Comparison of ENCODE assay signal across 8 cellular contexts in the genomic region with DNA sequence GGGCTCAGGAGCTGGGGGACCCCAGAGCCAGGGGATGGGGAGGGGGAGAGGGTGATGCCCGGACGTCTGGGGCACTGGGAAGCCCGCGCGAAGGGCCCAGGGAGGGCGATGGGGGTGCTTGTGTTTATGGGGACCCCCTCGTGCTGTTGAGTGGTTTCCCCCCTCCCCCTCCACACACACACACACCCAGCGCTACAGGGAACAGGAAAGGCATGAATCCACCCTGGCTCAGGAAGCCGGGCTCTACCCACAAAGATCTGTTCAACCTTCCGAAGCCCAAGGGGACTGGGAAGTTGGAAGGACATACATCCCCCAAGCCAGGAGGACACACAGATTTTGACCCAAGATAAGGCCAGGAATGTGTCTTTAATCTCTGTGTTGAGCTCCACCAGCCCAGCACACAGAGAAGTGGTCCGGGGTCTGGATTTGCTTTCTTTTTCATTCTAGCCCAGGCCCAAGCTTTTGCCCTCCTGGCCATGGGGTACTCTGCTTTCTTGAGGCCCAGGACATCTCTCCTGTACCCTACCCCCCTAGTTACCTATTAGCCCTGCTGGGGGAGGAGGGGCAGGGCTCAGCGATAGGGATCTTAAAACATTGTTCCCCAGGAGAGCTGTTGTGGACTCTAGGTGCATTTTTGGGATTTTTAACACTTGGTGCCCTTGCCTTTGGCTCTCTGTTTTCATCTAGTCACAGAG. TPM values are rescaled to one million over a fixed set of nuclear protein-coding genes. Genes with fewer than 3 reads are reported as not detected.
DNase-seq lines count a peak whose midpoint lies in the region; ATAC-seq, FAIRE-seq and TF ChIP-seq lines count a peak whose summit lies in the region.

No MANE protein-coding gene starts in this region.

- WGBS in A549 (ENCODE audit: missing lambda C conversion rate): 9% methylated on average over 10 of the region's 12 CpGs
- 7 to 15% methylated on average over 5 to 11 of the region's 12 CpGs for WGBS in GM23248 (ENCODE audit: low coverage in 1 of 2, low lambda C conversion rate in 2 of 2, missing lambda C conversion rate in 2 of 2), 2 experiments
- 0 to 7% methylated on average over 1 to 5 of the region's 12 CpGs for WGBS in gastroesophageal sphincter (ENCODE audit: low coverage in 1 of 2), 2 donors

- peaks cover 44% of the 10 kb centered on the region for H3K79me2 ChIP-seq in GM23248 (ENCODE audit: insufficient read depth)

- peaks cover 62% of the 10 kb centered on the region for H3K4me1 Mint-ChIP-seq in activated CD4-positive, alpha-beta memory T cell treated with anti-CD3 and anti-CD28 coated beads, Interleukin-2, amount 10 ng/mL, durations not matched to agents 7 days and 5 days

- ATAC-seq in A549: peak in 1 of 2 experiments; percentile 1; a peak in 1 of 6 replicates
- no peak for ATAC-seq in gastroesophageal sphincter
- ATAC-seq in gastrocnemius medialis: no peak
- no peak for ATAC-seq in GM19324 (IDR thresholded peaks at IDR 0.05; ENCODE audit: low FRiP score, unreplicated experiment)

- H3K9ac ChIP-seq in GM23248: peak overlapping the region; percentile 98

- no peaks in the 10 kb centered on the region for H4K20me1 ChIP-seq in GM23248 (ENCODE audit: insufficient read depth)

- H3K4me3 ChIP-seq in A549: peak overlapping the region; percentile 99
- peak overlapping the region; percentile 88 for H3K4me3 ChIP-seq in GM23248
- peak overlapping the region; percentile 98 for H3K4me3 ChIP-seq in gastroesophageal sphincter
- H3K4me3 ChIP-seq in gastrocnemius medialis: peak overlapping the region; percentile 66 to 89 (median 80)

- no peak for TF ChIP-seq EP300 in A549 (IDR thresholded peaks at IDR 0.05)
- TF ChIP-seq EP300 in gastroesophageal sphincter (IDR thresholded peaks at IDR 0.05): no peak

- no peaks in the 10 kb centered on the region for H3K9me2 ChIP-seq in GM23248 (ENCODE audit: insufficient read depth)

- TF ChIP-seq RAD21 in A549 (conservative IDR thresholded peaks at IDR 0.05 in 1 of 2, IDR thresholded peaks at IDR 0.05 in 1 of 2): no peak

- in situ Hi-C loops in GM23248 (cut with MboI): no loop called here
- in situ Hi-C loops in gastrocnemius medialis (cut with MboI; ENCODE audit: low sequenced_read_pairs in 4 of 4): no loop called here

- H3K36me3 ChIP-seq in GM23248 (ENCODE audit: low read depth) (no peaks in the 10 kb centered on the region), gastroesophageal sphincter (peaks cover 0 to 25% of the 10 kb centered on the region in 2 donors), gastrocnemius medialis (no peaks in the 10 kb centered on the region)

- peaks cover 57% of the 10 kb centered on the region for H3K36me3 Mint-ChIP-seq in activated CD4-positive, alpha-beta memory T cell treated with anti-CD3 and anti-CD28 coated beads, Interleukin-2, amount 10 ng/mL, durations not matched to agents 7 days and 5 days (ENCODE audit: low read depth)

- no peak for TF ChIP-seq POLR2A in A549 (IDR thresholded peaks at IDR 0.05; ENCODE audit: low read length)
- no peak for TF ChIP-seq POLR2A in gastroesophageal sphincter (IDR thresholded peaks at IDR 0.05)
- TF ChIP-seq POLR2A in gastrocnemius medialis (IDR thresholded peaks at IDR 0.05): peak in 1 of 2 donors; percentile 10

- intact Hi-C loops in gastrocnemius medialis (cut with DNase I; ENCODE audit: low total_unique reads): loop anchor here (5.0 to 10.0 kb wide), 3 partner anchors 69 to 482 kb away; a partner anchor contains a TSS

- H3K9me3 ChIP-seq in A549 (no peaks in the 10 kb centered on the region), GM23248 (ENCODE audit: low read depth) (no peaks in the 10 kb centered on the region), gastroesophageal sphincter (no peaks in the 10 kb centered on the region), gastrocnemius medialis (no peaks in the 10 kb centered on the region)

- no peaks in the 10 kb centered on the region for H3K9me3 Mint-ChIP-seq in activated CD4-positive, alpha-beta memory T cell treated with anti-CD3 and anti-CD28 coated beads, Interleukin-2, amount 10 ng/mL, durations not matched to agents 7 days and 5 days

- peak overlapping the region; percentile 96 for H3K4me3 Mint-ChIP-seq in activated CD4-positive, alpha-beta memory T cell treated with anti-CD3 and anti-CD28 coated beads, Interleukin-2, amount 10 ng/mL, durations not matched to agents 7 days and 5 days

- DNase-seq in A549 (ENCODE audit: low read depth in 1 of 2, low spot score in 1 of 2) (peak in 1 of 2 experiments; percentile 52), GM23248 (peak; percentile 60), gastrocnemius medialis (no peak), NOMO-1 treated with dmso at 0.1 percent for 144 hours (lab: John Stamatoyannopoulos, UW; ENCODE audit: unreplicated experiment) (no peak), NCI-H2227 treated with DMSO at 0.1 percent for 48 hours (lab: John Stamatoyannopoulos, UW) (no peak)
- DNase-seq in activated CD4-positive, alpha-beta memory T cell treated with anti-CD3 and anti-CD28 coated beads, Interleukin-2, amount 10 ng/mL, durations not matched to agents 7 days and 5 days: peak; percentile 52

- CTCF ChIA-PET in A549 (lab: Yijun Ruan, JAX): interaction anchor here (0.5 to 19.6 kb wide), 14 partner anchors 9 to 328 kb away, joined by 3 to 755 read pairs (median 4); a partner anchor contains a TSS
- CTCF ChIA-PET in activated CD4-positive, alpha-beta memory T cell treated with anti-CD3 and anti-CD28 coated beads, Interleukin-2, amount 10 ng/mL, durations not matched to agents 7 days and 5 days (lab: Charles Lee): interaction anchor here (0.6 to 4.4 kb wide), 11 partner anchors 10 to 163 kb away, joined by 3 to 32 read pairs (median 4); a partner anchor contains a TSS

- H3K4me2 ChIP-seq in A549 (peak overlapping the region; percentile 93), GM23248 (ENCODE audit: unreplicated experiment) (peak overlapping the region; percentile 97)

- TF ChIP-seq CTCF in A549 (IDR thresholded peaks at IDR 0.05): no peak
- no peak for TF ChIP-seq CTCF in gastroesophageal sphincter (IDR thresholded peaks at IDR 0.05)
- TF ChIP-seq CTCF in gastrocnemius medialis (IDR thresholded peaks at IDR 0.05 in 4 of 5, conservative IDR thresholded peaks at IDR 0.05 in 1 of 5): no peak

- peaks cover 25% of the 10 kb centered on the region for H3K4me1 ChIP-seq in A549
- peaks cover 22% of the 10 kb centered on the region for H3K4me1 ChIP-seq in GM23248 (ENCODE audit: insufficient read depth)
- peaks cover 0 to 79% (median 34%) of the 10 kb centered on the region in 3 donors for H3K4me1 ChIP-seq in gastroesophageal sphincter
- peaks cover 67 to 68% of the 10 kb centered on the region in 2 donors for H3K4me1 ChIP-seq in gastrocnemius medialis

- H3K27me3 ChIP-seq in GM23248 (replicated peaks; ENCODE audit: insufficient read depth) (no peaks in the 10 kb centered on the region), gastroesophageal sphincter (no peaks in the 10 kb centered on the region), gastrocnemius medialis (no peaks in the 10 kb centered on the region)

- peak overlapping the region; percentile 98 for H3K27ac Mint-ChIP-seq in activated CD4-positive, alpha-beta memory T cell treated with anti-CD3 and anti-CD28 coated beads, Interleukin-2, amount 10 ng/mL, durations not matched to agents 7 days and 5 days

- no peak for FAIRE-seq in A549 (lab: Jason Lieb, UNC)

- POLR2A ChIA-PET in A549 (lab: Yijun Ruan, JAX): interaction anchor here (1.4 to 1.6 kb wide), 2 partner anchors 14 kb away, joined by 5 to 6 read pairs; no protein-coding TSS in a partner anchor
- POLR2A ChIA-PET in activated CD4-positive, alpha-beta memory T cell treated with anti-CD3 and anti-CD28 coated beads, Interleukin-2, amount 10 ng/mL, durations not matched to agents 7 days and 5 days (lab: Charles Lee): interaction anchor here (0.9 to 27.4 kb wide), 12 partner anchors 0 to 481 kb away, joined by 3 to 1335 read pairs (median 160); a partner anchor contains a TSS

- no peak overlapping the region for H2AFZ ChIP-seq in GM23248

- H3K27me3 Mint-ChIP-seq in activated CD4-positive, alpha-beta memory T cell treated with anti-CD3 and anti-CD28 coated beads, Interleukin-2, amount 10 ng/mL, durations not matched to agents 7 days and 5 days: no peaks in the 10 kb centered on the region

- peak overlapping the region; percentile 89 to 92 for H3K27ac ChIP-seq in A549
- H3K27ac ChIP-seq in GM23248: peak overlapping the region; percentile 72
- H3K27ac ChIP-seq in gastroesophageal sphincter: peak overlapping the region; percentile 90 to 98 (median 94)
- H3K27ac ChIP-seq in gastrocnemius medialis: peak overlapping the region; percentile 90 to 98 (median 95)

- peaks cover 7% of the 10 kb centered on the region for H3F3A ChIP-seq in GM23248 (ENCODE audit: insufficient read depth)

RNA-seq across cellular contexts. Expression of a gene that starts 1.2 kb away (rescaled TPM):
- 13.8 and 21.5 TPM in 2 replicates for polyA plus RNA-seq in A549 (2011; rRNA removed)
- 25.8 and 37.7 TPM in 2 replicates for polyA plus RNA-seq in A549 (2012; cell fraction: cytosol; rRNA removed)
- polyA plus RNA-seq in A549 (2012; cell fraction: nucleus; rRNA removed): 22.8 and 37.0 TPM in 2 replicates
- 11.4 to 12.9 TPM (median 12.8 TPM) in 3 replicates for polyA plus RNA-seq in A549 (2017; fragmentation: RNase III; extraction: RNeasy Plus Mini Kit Qiagen cat#74134 plus additional on column Dnase treatment)
- polyA minus RNA-seq in A549 (2011; rRNA and poly(A)+ RNA removed): 7.6 and 8.8 TPM in 2 replicates
- total RNA-seq in GM23248 (2014; rRNA removed; shearing (Covaris generic)): 5.6 and 6.4 TPM in 2 replicates
- 0.56 and 1.2 TPM in 2 replicates for polyA plus RNA-seq in GM23248 (2016; fragmentation: Nextera tagmentation; extraction: Ambion mirVana)
- 100 to 1,000 TPM; 524 to 546 TPM for total RNA-seq in activated CD4-positive, alpha-beta memory T cell treated with anti-CD3 and anti-CD28 coated beads, Interleukin-2, amount 10 ng/mL, durations not matched to agents 7 days and 5 days
- total RNA-seq in gastroesophageal sphincter: 1 to 10 TPM; 6.1 to 8.8 (median 8.4) TPM
- 100 to 1,000 TPM in 1 of 4 donors, 10 to 100 TPM in 3; 28.9 to 151 (median 52.2) TPM for total RNA-seq in gastrocnemius medialis

RNA-seq across cellular contexts. Expression of a gene that starts 26.1 kb away (rescaled TPM):
- 7.2 and 8.2 TPM in 2 replicates for polyA plus RNA-seq in A549 (2011; rRNA removed)
- 5.1 and 6.1 TPM in 2 replicates for polyA plus RNA-seq in A549 (2012; cell fraction: cytosol; rRNA removed)
- 5.8 and 6.8 TPM in 2 replicates for polyA plus RNA-seq in A549 (2012; cell fraction: nucleus; rRNA removed)
- 6.6 to 8.5 TPM (median 8.1 TPM) in 3 replicates for polyA plus RNA-seq in A549 (2017; fragmentation: RNase III; extraction: RNeasy Plus Mini Kit Qiagen cat#74134 plus additional on column Dnase treatment)
- 8.3 and 16.6 TPM in 2 replicates for polyA minus RNA-seq in A549 (2011; rRNA and poly(A)+ RNA removed)
- 4.0 TPM in 1 of 2 replicates, not detected in the other for total RNA-seq in GM23248 (2014; rRNA removed; shearing (Covaris generic))
- 0.31 TPM in 1 of 2 replicates, not detected in the other for polyA plus RNA-seq in GM23248 (2016; fragmentation: Nextera tagmentation; extraction: Ambion mirVana)
- total RNA-seq in activated CD4-positive, alpha-beta memory T cell treated with anti-CD3 and anti-CD28 coated beads, Interleukin-2, amount 10 ng/mL, durations not matched to agents 7 days and 5 days: 10 to 100 TPM; 79.8 to 83.9 TPM
- 1 to 10 TPM; 2.5 to 8.1 (median 3.3) TPM for total RNA-seq in gastroesophageal sphincter
- 100 to 1,000 TPM in 1 of 4 donors, 10 to 100 TPM in 3; 50.5 to 142 (median 85.3) TPM for total RNA-seq in gastrocnemius medialis

RNA-seq across cellular contexts. Expression of a gene that starts 41.7 kb away (rescaled TPM):
- polyA plus RNA-seq in A549 (2011; rRNA removed): 0.57 and 0.86 TPM in 2 replicates
- 1.5 and 2.2 TPM in 2 replicates for polyA plus RNA-seq in A549 (2012; cell fraction: cytosol; rRNA removed)
- polyA plus RNA-seq in A549 (2012; cell fraction: nucleus; rRNA removed): 12.3 and 14.6 TPM in 2 replicates
- polyA plus RNA-seq in A549 (2017; fragmentation: RNase III; extraction: RNeasy Plus Mini Kit Qiagen cat#74134 plus additional on column Dnase treatment): 0.88 to 1.7 TPM (median 1.0 TPM) in 3 replicates
- 3.3 and 5.0 TPM in 2 replicates for polyA minus RNA-seq in A549 (2011; rRNA and poly(A)+ RNA removed)
- 3.7 and 4.0 TPM in 2 replicates for total RNA-seq in GM23248 (2014; rRNA removed; shearing (Covaris generic))
- 1.3 and 1.5 TPM in 2 replicates for polyA plus RNA-seq in GM23248 (2016; fragmentation: Nextera tagmentation; extraction: Ambion mirVana)
- 1 to 10 TPM; 1.4 to 1.9 TPM for total RNA-seq in activated CD4-positive, alpha-beta memory T cell treated with anti-CD3 and anti-CD28 coated beads, Interleukin-2, amount 10 ng/mL, durations not matched to agents 7 days and 5 days
- 1 to 10 TPM; 1.7 to 2.7 (median 2.0) TPM for total RNA-seq in gastroesophageal sphincter
- total RNA-seq in gastrocnemius medialis: 1 to 10 TPM in 3 of 4 donors, under 1 TPM in 1; 0.59 to 2.4 (median 1.1) TPM

Comparison
In these comparisons a context has a peak if more than half of its experiments do, and no peak if none do; other contexts are left out.
1. DNase-seq: peak in GM23248 (single experiment) and activated CD4-positive, alpha-beta memory T cell treated with anti-CD3 and anti-CD28 coated beads, Interleukin-2, amount 10 ng/mL, durations not matched to agents 7 days and 5 days (single experiment); none in gastrocnemius medialis (0 of 2), NOMO-1 treated with dmso at 0.1 percent for 144 hours (single experiment) and NCI-H2227 treated with DMSO at 0.1 percent for 48 hours (single experiment).
2. RNA of a gene that starts 26.1 kb away (total RNA-seq): 50.5 to 142 TPM in gastrocnemius medialis and 79.8 to 83.9 TPM in activated CD4-positive, alpha-beta memory T cell treated with anti-CD3 and anti-CD28 coated beads, Interleukin-2, amount 10 ng/mL, durations not matched to agents 7 days and 5 days; 4.0 TPM in GM23248 and 2.5 to 8.1 TPM in gastroesophageal sphincter; every median in the first group is over 4 times any median in the second.
3. Peak in every context shown above with its lines, with median percentiles within 50 percentile points of each other: H3K27ac ChIP-seq and H3K4me3 ChIP-seq.